In genomic region chr3:114144909-114145688, GRCh38 we compare ENCODE assay signal across 10 cellular contexts. TPM values are rescaled to one million over a fixed set of nuclear protein-coding genes. Genes with fewer than 3 reads are reported as not detected.
DNase-seq lines count a peak whose midpoint lies in the region; ATAC-seq and TF ChIP-seq lines count a peak whose summit lies in the region.
"Had no signal": no experiment of that assay in that cellular context is flagged by ENCODE, and none has a peak within 500 bp of the region (broad histone marks: within the 10 kb centered on the region; RNA-seq: fewer than 3 reads in every experiment).

No MANE protein-coding gene starts in this region.

- H3K27me3 ChIP-seq in BJ (ENCODE audit: control insufficient read depth, insufficient read depth, low read length), result 0 out of 2 replicates have a peak, but pooled peaks cover under 1% of the 10 kb centered on the region
- H3K27me3 ChIP-seq in prostate gland (replicated peaks; ENCODE audit: insufficient read depth), result no peaks in the 10 kb centered on the region

- H3K36me3 Mint-ChIP-seq in CD14-positive monocyte, result no peaks in the 10 kb centered on the region

- no peak for TF ChIP-seq CTCF in BJ (IDR thresholded peaks at IDR 0.05; ENCODE audit: insufficient read depth, low read depth, low read length)
- TF ChIP-seq CTCF in prostate gland (IDR thresholded peaks at IDR 0.05), result no peak
- TF ChIP-seq CTCF in CD14-positive monocyte (IDR thresholded peaks at IDR 0.05), result no peak

- WGBS in prostate gland, result 44% methylated on average over 7 of the region's 7 CpGs

- H3K36me3 ChIP-seq in BJ (ENCODE audit: control insufficient read depth, insufficient read depth, low read length) (no peaks in the 10 kb centered on the region), prostate gland (no peaks in the 10 kb centered on the region)

- no peak overlapping the region for H3K4me3 ChIP-seq in BJ (ENCODE audit: low read depth, low read length)
- H3K4me3 ChIP-seq in prostate gland, result no peak overlapping the region

- H3K27me3 Mint-ChIP-seq in CD14-positive monocyte (ENCODE audit: low read depth in 3 of 3), result peaks cover 0 to under 1% (median 0%) of the 10 kb centered on the region in 3 donors

- H3K9me3 ChIP-seq in prostate gland, result no peaks in the 10 kb centered on the region

- no peak overlapping the region for H3K4me3 Mint-ChIP-seq in CD14-positive monocyte

- POLR2A ChIA-PET in BJ (lab: Charles Lee), result no interaction called here

- TF ChIP-seq POLR2A in prostate gland (IDR thresholded peaks at IDR 0.05), result no peak

- peak; percentile 68 for ATAC-seq in HG02798 (IDR thresholded peaks at IDR 0.05; ENCODE audit: poor library complexity, unreplicated experiment)

- intact Hi-C loops in prostate gland (cut with DNase I) (no loop called here), CD14-positive monocyte (cut with micrococcal nuclease) (no loop called here)

- H3K4me1 ChIP-seq in prostate gland (replicated peaks), result no peaks in the 10 kb centered on the region

- H3K9me3 Mint-ChIP-seq in CD14-positive monocyte, result peaks cover 0 to 3% (median 0%) of the 10 kb centered on the region in 7 donors

- H3K4me1 Mint-ChIP-seq in CD14-positive monocyte, result no peaks in the 10 kb centered on the region

- H3K27ac ChIP-seq in prostate gland, result no peak overlapping the region

- DNase-seq in BJ (ENCODE audit: low read depth), result peak; percentile 78
- peak; percentile 86 for DNase-seq in amniotic epithelial cell (ENCODE audit: low read depth)
- DNase-seq in myocyte (ENCODE audit: low read depth), result peak; percentile 86
- no peak for DNase-seq in prostate gland (ENCODE audit: low spot score)
- no peak for DNase-seq in CD14-positive monocyte (ENCODE audit: low spot score)
- no peak for DNase-seq in DMS79 (lab: John Stamatoyannopoulos, UW)
- DNase-seq in NCI-H2227 (lab: John Stamatoyannopoulos, UW; ENCODE audit: unreplicated experiment), result no peak
- DNase-seq: NCI-H146 had no signal

- CTCF ChIA-PET in BJ (lab: Yijun Ruan, JAX), result interaction anchor here (0.7 to 1.3 kb wide), 3 partner anchors 8 to 13 kb away, joined by 3 to 6 read pairs (median 3); no protein-coding TSS in a partner anchor

- H3K27ac Mint-ChIP-seq in CD14-positive monocyte, result no peak overlapping the region

RNA-seq across cellular contexts. Expression of gene DRD3, which starts 33.8 kb away (rescaled TPM):
- not detected in 2 replicates for polyA plus RNA-seq in BJ (2011; rRNA removed)
- not detected in 2 replicates for polyA minus RNA-seq in BJ (2011; rRNA and poly(A)+ RNA removed)
- total RNA-seq in myocyte, result not detected in 2 replicates
- polyA plus RNA-seq in myocyte (2012), result not detected
- total RNA-seq in prostate gland, result not detected
- not detected for polyA plus RNA-seq in CD14-positive monocyte
- polyA plus RNA-seq: neural cell had no signal

Comparison
In these comparisons a context has a peak if more than half of its experiments do, and no peak if none do; other contexts are left out.
1. DNase-seq: peak in BJ (single experiment), amniotic epithelial cell (single experiment) and myocyte (single experiment); none in prostate gland (single experiment), CD14-positive monocyte (single experiment), DMS79 (single experiment) and NCI-H2227 (single experiment).